26 cellular contexts compared by ENCODE assay signal in the genomic region with DNA sequence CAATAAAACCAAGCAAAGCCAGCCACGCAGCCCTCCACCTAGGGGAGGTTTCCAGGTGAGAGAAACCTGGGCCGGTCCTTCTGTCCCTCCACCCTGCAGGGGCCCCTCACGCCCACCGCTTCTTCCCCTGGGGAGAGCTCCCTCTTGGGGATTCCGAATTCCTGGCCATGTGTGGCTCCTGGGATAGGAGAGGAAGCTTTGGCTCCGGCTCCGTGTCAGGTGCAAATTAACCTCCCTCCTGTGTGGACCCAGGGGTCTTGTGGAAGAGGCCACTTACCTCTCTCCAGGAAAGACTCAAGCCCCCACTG. TPM values are rescaled to one million over a fixed set of nuclear protein-coding genes. Genes with fewer than 3 reads are reported as not detected.
A peak's percentile ranks its signal among the peaks of the same experiment; 100 is the strongest.
DNase-seq lines count a peak whose midpoint lies in the region; ATAC-seq and TF ChIP-seq lines count a peak whose summit lies in the region.
"Had no signal": no experiment of that assay in that cellular context is flagged by ENCODE, and none has a peak within 500 bp of the region (broad histone marks: within the 10 kb centered on the region; RNA-seq: fewer than 3 reads in every experiment).

No MANE protein-coding gene starts in this region.

- DNase-seq in activated naive CD4-positive, alpha-beta T cell (lab: John Stamatoyannopoulos, UW), result no peak
- peak in 2 of 3 donors; percentile 30 to 41 for DNase-seq in right cardiac atrium
- no peak for DNase-seq in right atrium auricular region (ENCODE audit: low spot score)
- DNase-seq in effector memory CD8-positive, alpha-beta T cell, result no peak
- no peak for DNase-seq in stimulated activated naive B cell treated with anti-CD40 and anti-IgM and Interleukin-4, amounts not matched to agents 10 μg/mL and 1 μg/mL and 100 μg/mL, for 72 hours
- DNase-seq in MCF 10A (ENCODE audit: unreplicated experiment), result no peak
- DNase-seq in nephron progenitor cell, result no peak
- DNase-seq: ACHN; AML-193; BE2C; C1 segment of cervical spinal cord; Calu3; CD4-positive, alpha-beta memory T cell; COR-L47; DMS53; DMS79 treated with DMSO at 0.1 percent for 48 hours; GF-D8; H9 had no signal

- no TSS peak for BruUV-seq in MCF 10A (replicated peaks; lab: Mats Ljungman, UMichigan)

- intact Hi-C loops in right cardiac atrium (cut with DNase I), result loop anchor here (10.0 kb wide), 2 partner anchors 139 to 149 kb away; partner anchors contain the start of gene D2HGDH (in 3 of the 4)
- intact Hi-C loops in MCF 10A (cut with micrococcal nuclease), result no loop called here

- no peaks in the 10 kb centered on the region for H3K9me3 Mint-ChIP-seq in activated naive CD4-positive, alpha-beta T cell treated with anti-CD3 and anti-CD28 coated beads, Interleukin-2, amount 50 U/mL, for 24 hours
- H3K9me3 Mint-ChIP-seq in effector memory CD8-positive, alpha-beta T cell, result no peaks in the 10 kb centered on the region
- peaks cover 9% of the 10 kb centered on the region in 2 donors for H3K9me3 Mint-ChIP-seq in stimulated activated naive B cell treated with anti-CD40 and anti-IgM and Interleukin-4, amounts not matched to agents 10 μg/mL and 1 μg/mL and 100 μg/mL, for 72 hours
- H3K9me3 Mint-ChIP-seq in MCF 10A (ENCODE audit: unreplicated experiment) (no peaks in the 10 kb centered on the region), nephron progenitor cell (peaks cover 24% of the 10 kb centered on the region)

- no peak for ATAC-seq in right cardiac atrium
- ATAC-seq in effector memory CD8-positive, alpha-beta T cell (replicated peaks), result no peak
- ATAC-seq in stimulated activated naive B cell treated with anti-CD40 and anti-IgM and Interleukin-4, amounts not matched to agents 10 μg/mL and 1 μg/mL and 100 μg/mL, for 72 hours (replicated peaks), result no peak
- ATAC-seq: A549, GM23338, HCT116 had no signal

- no peaks in the 10 kb centered on the region for H3K36me3 Mint-ChIP-seq in activated naive CD4-positive, alpha-beta T cell treated with anti-CD3 and anti-CD28 coated beads, Interleukin-2, amount 50 U/mL, for 24 hours
- peaks cover 24% of the 10 kb centered on the region for H3K36me3 Mint-ChIP-seq in effector memory CD8-positive, alpha-beta T cell (ENCODE audit: insufficient read depth)
- peaks cover 0 to 7% of the 10 kb centered on the region in 2 donors for H3K36me3 Mint-ChIP-seq in stimulated activated naive B cell treated with anti-CD40 and anti-IgM and Interleukin-4, amounts not matched to agents 10 μg/mL and 1 μg/mL and 100 μg/mL, for 72 hours
- no peaks in the 10 kb centered on the region for H3K36me3 Mint-ChIP-seq in MCF 10A (ENCODE audit: insufficient read depth, unreplicated experiment)
- H3K36me3 Mint-ChIP-seq in nephron progenitor cell (ENCODE audit: low read depth), result peaks cover 7% of the 10 kb centered on the region
- H3K36me3 Mint-ChIP-seq: CD4-positive, alpha-beta memory T cell had no signal

- H3K4me3 Mint-ChIP-seq in activated naive CD4-positive, alpha-beta T cell treated with anti-CD3 and anti-CD28 coated beads, Interleukin-2, amount 50 U/mL, for 24 hours, result no peak overlapping the region
- H3K4me3 Mint-ChIP-seq in effector memory CD8-positive, alpha-beta T cell, result peak overlapping the region; percentile 33 to 64
- no peak overlapping the region for H3K4me3 Mint-ChIP-seq in stimulated activated naive B cell treated with anti-CD40 and anti-IgM and Interleukin-4, amounts not matched to agents 10 μg/mL and 1 μg/mL and 100 μg/mL, for 72 hours
- H3K4me3 Mint-ChIP-seq in MCF 10A (ENCODE audit: unreplicated experiment) (no peak overlapping the region), nephron progenitor cell (no peak overlapping the region)
- H3K4me3 Mint-ChIP-seq: CD4-positive, alpha-beta memory T cell; GM23338 had no signal

- H3K4me1 Mint-ChIP-seq in activated naive CD4-positive, alpha-beta T cell treated with anti-CD3 and anti-CD28 coated beads, Interleukin-2, amount 50 U/mL, for 24 hours, result peaks cover 20% of the 10 kb centered on the region
- peaks cover 38 to 40% of the 10 kb centered on the region in 2 donors for H3K4me1 Mint-ChIP-seq in effector memory CD8-positive, alpha-beta T cell (ENCODE audit: low read depth in 2 of 2)
- peaks cover 17 to 19% of the 10 kb centered on the region in 2 donors for H3K4me1 Mint-ChIP-seq in stimulated activated naive B cell treated with anti-CD40 and anti-IgM and Interleukin-4, amounts not matched to agents 10 μg/mL and 1 μg/mL and 100 μg/mL, for 72 hours
- no peaks in the 10 kb centered on the region for H3K4me1 Mint-ChIP-seq in MCF 10A (ENCODE audit: insufficient read depth, unreplicated experiment)
- peaks cover 5% of the 10 kb centered on the region for H3K4me1 Mint-ChIP-seq in nephron progenitor cell
- H3K4me1 Mint-ChIP-seq: GM23338 had no signal

- CTCF ChIA-PET in MCF 10A (lab: Yijun Ruan, JAX), result interaction anchor here (0.7 to 1.2 kb wide), 2 partner anchors 48 to 138 kb away, joined by 3 read pairs; no protein-coding TSS in a partner anchor

- H3K4me3 ChIP-seq in right cardiac atrium (ENCODE audit: low read length) (no peak overlapping the region), right atrium auricular region (no peak overlapping the region)
- H3K4me3 ChIP-seq: A549, GM23338 had no signal

- H3K27me3 ChIP-seq in right cardiac atrium (ENCODE audit: control insufficient read depth, insufficient read depth), result no peaks in the 10 kb centered on the region
- H3K27me3 ChIP-seq in right atrium auricular region, result no peaks in the 10 kb centered on the region
- H3K27me3 ChIP-seq: BE2C had no signal

- H3K9me3 ChIP-seq in right cardiac atrium (ENCODE audit: control insufficient read depth, low read length) (no peaks in the 10 kb centered on the region), right atrium auricular region (no peaks in the 10 kb centered on the region)
- H3K9me3 ChIP-seq: BE2C had no signal

- no peak overlapping the region for H3K27ac ChIP-seq in right cardiac atrium (ENCODE audit: low read length)
- no peak overlapping the region for H3K27ac ChIP-seq in right atrium auricular region
- H3K27ac ChIP-seq: 22Rv1, A549 had no signal

- POLR2A ChIA-PET in MCF 10A (lab: Yijun Ruan, JAX), result no interaction called here

- no peaks in the 10 kb centered on the region for H3K27me3 Mint-ChIP-seq in activated naive CD4-positive, alpha-beta T cell treated with anti-CD3 and anti-CD28 coated beads, Interleukin-2, amount 50 U/mL, for 24 hours
- no peaks in the 10 kb centered on the region for H3K27me3 Mint-ChIP-seq in effector memory CD8-positive, alpha-beta T cell
- H3K27me3 Mint-ChIP-seq in stimulated activated naive B cell treated with anti-CD40 and anti-IgM and Interleukin-4, amounts not matched to agents 10 μg/mL and 1 μg/mL and 100 μg/mL, for 72 hours, result peaks cover 14 to 21% of the 10 kb centered on the region in 2 donors
- peaks cover 2% of the 10 kb centered on the region for H3K27me3 Mint-ChIP-seq in MCF 10A (ENCODE audit: insufficient read depth, unreplicated experiment)
- peaks cover 10% of the 10 kb centered on the region for H3K27me3 Mint-ChIP-seq in nephron progenitor cell (ENCODE audit: low read depth, poor library complexity)
- H3K27me3 Mint-ChIP-seq: CD4-positive, alpha-beta memory T cell had no signal

- TF ChIP-seq CTCF in right atrium auricular region (IDR thresholded peaks at IDR 0.05) (no peak), MCF 10A (IDR thresholded peaks at IDR 0.05; ENCODE audit: unreplicated experiment) (no peak), nephron progenitor cell (IDR thresholded peaks at IDR 0.05) (no peak)

- 97% methylated on average over 7 of the region's 7 CpGs for WGBS in right cardiac atrium

- H3K36me3 ChIP-seq in right atrium auricular region, result no peaks in the 10 kb centered on the region
- H3K36me3 ChIP-seq: BE2C had no signal

- no peaks in the 10 kb centered on the region for H3K4me1 ChIP-seq in right cardiac atrium (ENCODE audit: control insufficient read depth, insufficient read depth, low read length)
- H3K4me1 ChIP-seq in right atrium auricular region, result no peaks in the 10 kb centered on the region
- H3K4me1 ChIP-seq: BE2C had no signal

- peak overlapping the region; percentile 68 for H3K27ac Mint-ChIP-seq in activated naive CD4-positive, alpha-beta T cell treated with anti-CD3 and anti-CD28 coated beads, Interleukin-2, amount 50 U/mL, for 24 hours
- H3K27ac Mint-ChIP-seq in effector memory CD8-positive, alpha-beta T cell, result peak overlapping the region; percentile 16 to 23
- H3K27ac Mint-ChIP-seq in stimulated activated naive B cell treated with anti-CD40 and anti-IgM and Interleukin-4, amounts not matched to agents 10 μg/mL and 1 μg/mL and 100 μg/mL, for 72 hours, result peak overlapping the region; percentile 75
- H3K27ac Mint-ChIP-seq in MCF 10A (ENCODE audit: low read depth, unreplicated experiment) (no peak overlapping the region), nephron progenitor cell (no peak overlapping the region)
- H3K27ac Mint-ChIP-seq: CD4-positive, alpha-beta memory T cell; GM23338; H9 had no signal

RNA-seq across cellular contexts. Expression of gene RTP5, which starts 4.2 kb away (rescaled TPM):
- total RNA-seq in right cardiac atrium, result not detected
- 0.05 TPM for polyA plus RNA-seq in right cardiac atrium
- not detected for total RNA-seq in right atrium auricular region
- not detected in 2 replicates for total RNA-seq in MCF 10A (2022)
- total RNA-seq: Calu3, Daoy, G401, GM23338, H4, H9 had no signal
- polyA plus RNA-seq: A549; CD4-positive, alpha-beta memory T cell; GM23338 had no signal

RNA-seq across cellular contexts. Expression of gene PDCD1, which starts 15.1 kb away (rescaled TPM):
- total RNA-seq in right cardiac atrium, result 1 to 10 TPM; 5.2 to 6.8 (median 5.4) TPM
- polyA plus RNA-seq in right cardiac atrium, result 7.4 TPM
- total RNA-seq in right atrium auricular region, result 10 to 100 TPM in 1 of 2 donors, 1 to 10 TPM in 1; 1.0 to 17.5 TPM
- not detected in 2 replicates for total RNA-seq in MCF 10A (2022)
- total RNA-seq: Calu3, Daoy, G401, H4 had no signal
- polyA plus RNA-seq: A549 had no signal

Comparison
In these comparisons a context has a peak if more than half of its experiments do, and no peak if none do; other contexts are left out.
1. DNase-seq: peak in right cardiac atrium (2 of 3); none in activated naive CD4-positive, alpha-beta T cell (0 of 4), right atrium auricular region (single experiment), effector memory CD8-positive, alpha-beta T cell (0 of 3), stimulated activated naive B cell treated with anti-CD40 and anti-IgM and Interleukin-4, amounts not matched to agents 10 μg/mL and 1 μg/mL and 100 μg/mL, for 72 hours (single experiment), MCF 10A (single experiment) and nephron progenitor cell (single experiment).
2. H3K27ac Mint-ChIP-seq: peak in activated naive CD4-positive, alpha-beta T cell treated with anti-CD3 and anti-CD28 coated beads, Interleukin-2, amount 50 U/mL, for 24 hours (single experiment), effector memory CD8-positive, alpha-beta T cell (2 of 2) and stimulated activated naive B cell treated with anti-CD40 and anti-IgM and Interleukin-4, amounts not matched to agents 10 μg/mL and 1 μg/mL and 100 μg/mL, for 72 hours (single experiment); none in MCF 10A (single experiment) and nephron progenitor cell (single experiment).
3. H3K4me3 Mint-ChIP-seq: peak in effector memory CD8-positive, alpha-beta T cell (2 of 2); none in activated naive CD4-positive, alpha-beta T cell treated with anti-CD3 and anti-CD28 coated beads, Interleukin-2, amount 50 U/mL, for 24 hours (single experiment), stimulated activated naive B cell treated with anti-CD40 and anti-IgM and Interleukin-4, amounts not matched to agents 10 μg/mL and 1 μg/mL and 100 μg/mL, for 72 hours (0 of 2), MCF 10A (single experiment) and nephron progenitor cell (single experiment).